22 cellular contexts compared by ENCODE assay signal in genomic region chr4:79685542-79685941, GRCh38.
"Had no signal": no experiment of that assay in that cellular context is flagged by ENCODE, and none has a peak within 500 bp of the region (broad histone marks: within the 10 kb centered on the region; RNA-seq: fewer than 3 reads in every experiment).

No MANE protein-coding gene starts in this region.

- H3K36me3 ChIP-seq: esophagus squamous epithelium, gastrocnemius medialis, heart right ventricle, left lung, lower lobe of right lung had no signal

- H3K4me1 ChIP-seq: heart right ventricle, left lung, lower lobe of right lung had no signal

- H3K9me3 ChIP-seq: esophagus squamous epithelium, gastrocnemius medialis, heart right ventricle, left lung, lower lobe of right lung had no signal

- DNase-seq: cortex of kidney; effector CD8-positive, alpha-beta T cell; effector memory CD8-positive, alpha-beta T cell; endodermal cell; erythroblast; esophagus squamous epithelium; foreskin fibroblast; foreskin melanocyte; gastrocnemius medialis; glutamatergic neuron; head of caudate nucleus; heart right ventricle; hippocampal formation; left cardiac atrium; left lung; left ventricle myocardium superior; lower lobe of right lung; mesendoderm; midbrain; naive thymus-derived CD4-positive, alpha-beta T cell had no signal

- H3K27me3 ChIP-seq: esophagus squamous epithelium, gastrocnemius medialis, heart right ventricle, left lung had no signal

- ATAC-seq: effector memory CD8-positive, alpha-beta T cell; esophagus mucosa; gastrocnemius medialis; heart right ventricle; left cardiac atrium; left lung; left ventricle myocardium superior; lower lobe of right lung; naive thymus-derived CD4-positive, alpha-beta T cell had no signal

- H3K4me3 ChIP-seq: esophagus squamous epithelium, gastrocnemius medialis, heart right ventricle, left lung, lower lobe of right lung had no signal

- H3K27ac ChIP-seq: epithelial cell of prostate, esophagus squamous epithelium, gastrocnemius medialis, heart right ventricle, left lung, lower lobe of right lung had no signal
